8 cellular contexts compared by ENCODE assay signal in genomic region chr7:158587425-158588084, GRCh38. TPM values are rescaled to one million over a fixed set of nuclear protein-coding genes. Genes with fewer than 3 reads are reported as not detected.
A peak's percentile ranks its signal among the peaks of the same experiment; 100 is the strongest.
DNase-seq lines count a peak whose midpoint lies in the region; ATAC-seq and TF ChIP-seq lines count a peak whose summit lies in the region.

Gene PTPRN2 (minus strand): TSS chr7:158587823.

- TF ChIP-seq POLR2A in stomach (IDR thresholded peaks at IDR 0.05): no peak
- no peak for TF ChIP-seq POLR2A in lower leg skin (IDR thresholded peaks at IDR 0.05)

- H3K9me3 Mint-ChIP-seq in activated T-helper 1 cell treated with anti-CD3 and anti-CD28 coated beads, Interleukin-12 subunit alpha, Interleukin-12 subunit beta, Interleukin-2, Interleukin-4 antibody, amounts not matched to agents 30 ng/mL and 10 ng/mL and 1 ng/mL, durations not matched to agents 14 hours and 24 hours and 36 hours: no peaks in the 10 kb centered on the region
- H3K9me3 Mint-ChIP-seq in neural progenitor cell: no peaks in the 10 kb centered on the region

- H3K27me3 ChIP-seq in NT2/D1 (ENCODE audit: insufficient read depth, insufficient read length): peaks cover 59% of the 10 kb centered on the region
- peaks cover 85% of the 10 kb centered on the region for H3K27me3 ChIP-seq in neural progenitor cell
- peaks cover 0 to 66% (median 28%) of the 10 kb centered on the region in 3 donors for H3K27me3 ChIP-seq in stomach

- H3K27me3 Mint-ChIP-seq in activated T-helper 1 cell treated with anti-CD3 and anti-CD28 coated beads, Interleukin-12 subunit alpha, Interleukin-12 subunit beta, Interleukin-2, Interleukin-4 antibody, amounts not matched to agents 30 ng/mL and 10 ng/mL and 1 ng/mL, durations not matched to agents 14 hours and 24 hours and 36 hours (ENCODE audit: insufficient read depth): peaks cover 14% of the 10 kb centered on the region
- H3K27me3 Mint-ChIP-seq in neural progenitor cell (ENCODE audit: insufficient read depth, low read depth): peaks cover 46% of the 10 kb centered on the region

- H3K9me3 ChIP-seq in NT2/D1 (ENCODE audit: insufficient read depth, low read length) (no peaks in the 10 kb centered on the region), neural progenitor cell (ENCODE audit: low read depth) (no peaks in the 10 kb centered on the region), stomach (peaks cover 0 to under 1% (median 0%) of the 10 kb centered on the region in 4 donors)

- H2AFZ ChIP-seq in neural progenitor cell (replicated peaks): peak within 1 kb of the TSS; percentile 97

- ATAC-seq in HG02885 (IDR thresholded peaks at IDR 0.05; ENCODE audit: poor library complexity, unreplicated experiment): peak; percentile 80

- TF ChIP-seq EP300 in stomach (IDR thresholded peaks at IDR 0.05): no peak

- peak within 1 kb of the TSS; percentile 20 for H3K4me3 Mint-ChIP-seq in activated T-helper 1 cell treated with anti-CD3 and anti-CD28 coated beads, Interleukin-12 subunit alpha, Interleukin-12 subunit beta, Interleukin-2, Interleukin-4 antibody, amounts not matched to agents 30 ng/mL and 10 ng/mL and 1 ng/mL, durations not matched to agents 14 hours and 24 hours and 36 hours
- H3K4me3 Mint-ChIP-seq in neural progenitor cell: peak within 1 kb of the TSS; percentile 83

- no peaks in the 10 kb centered on the region for H3K36me3 ChIP-seq in NT2/D1 (ENCODE audit: insufficient read depth, insufficient read length, low read length)
- no peaks in the 10 kb centered on the region for H3K36me3 ChIP-seq in neural progenitor cell
- H3K36me3 ChIP-seq in stomach: no peaks in the 10 kb centered on the region

- peak within 1 kb of the TSS; percentile 91 for H3K4me2 ChIP-seq in neural progenitor cell

- H3K4me1 Mint-ChIP-seq in activated T-helper 1 cell treated with anti-CD3 and anti-CD28 coated beads, Interleukin-12 subunit alpha, Interleukin-12 subunit beta, Interleukin-2, Interleukin-4 antibody, amounts not matched to agents 30 ng/mL and 10 ng/mL and 1 ng/mL, durations not matched to agents 14 hours and 24 hours and 36 hours (ENCODE audit: low read depth): no peaks in the 10 kb centered on the region
- peaks cover 3% of the 10 kb centered on the region for H3K4me1 Mint-ChIP-seq in neural progenitor cell

- H3K27ac Mint-ChIP-seq in activated T-helper 1 cell treated with anti-CD3 and anti-CD28 coated beads, Interleukin-12 subunit alpha, Interleukin-12 subunit beta, Interleukin-2, Interleukin-4 antibody, amounts not matched to agents 30 ng/mL and 10 ng/mL and 1 ng/mL, durations not matched to agents 14 hours and 24 hours and 36 hours: no peak within 1 kb of the TSS
- no peak within 1 kb of the TSS for H3K27ac Mint-ChIP-seq in neural progenitor cell

- H3K27ac ChIP-seq in neural progenitor cell: no peak within 1 kb of the TSS
- H3K27ac ChIP-seq in stomach: peak within 1 kb of the TSS; percentile 78 to 90 (median 83)

- TF ChIP-seq CTCF in fibroblast of pulmonary artery (IDR thresholded peaks at IDR 0.05; ENCODE audit: low read length, missing control alignments) (no peak), neural progenitor cell (IDR thresholded peaks at IDR 0.05) (peak; percentile 6), stomach (IDR thresholded peaks at IDR 0.05) (no peak), lower leg skin (IDR thresholded peaks at IDR 0.05) (no peak)

- peaks cover 6% of the 10 kb centered on the region for H3F3A ChIP-seq in neural progenitor cell (ENCODE audit: low read depth)

- intact Hi-C loops in activated T-helper 1 cell treated with anti-CD3 and anti-CD28 coated beads, Interleukin-12 subunit alpha, Interleukin-12 subunit beta, Interleukin-2, Interleukin-4 antibody, amounts not matched to agents 30 ng/mL and 10 ng/mL and 1 ng/mL, durations not matched to agents 14 hours and 24 hours and 36 hours (cut with micrococcal nuclease): no loop called here
- intact Hi-C loops in stomach (cut with DNase I; ENCODE audit: low total_unique reads) (no loop called here), lower leg skin (cut with DNase I; ENCODE audit: low total_unique reads) (no loop called here)

- H3K36me3 Mint-ChIP-seq in activated T-helper 1 cell treated with anti-CD3 and anti-CD28 coated beads, Interleukin-12 subunit alpha, Interleukin-12 subunit beta, Interleukin-2, Interleukin-4 antibody, amounts not matched to agents 30 ng/mL and 10 ng/mL and 1 ng/mL, durations not matched to agents 14 hours and 24 hours and 36 hours (ENCODE audit: low read depth): no peaks in the 10 kb centered on the region
- no peaks in the 10 kb centered on the region for H3K36me3 Mint-ChIP-seq in neural progenitor cell

- H4K20me1 ChIP-seq in neural progenitor cell (ENCODE audit: low read depth): peaks cover 19% of the 10 kb centered on the region

- H3K4me3 ChIP-seq in NT2/D1 (ENCODE audit: insufficient read length, low read depth): peak within 1 kb of the TSS; percentile 32
- H3K4me3 ChIP-seq in fibroblast of pulmonary artery (replicated peaks; ENCODE audit: low read depth, low read length): peak within 1 kb of the TSS; percentile 37
- H3K4me3 ChIP-seq in neural progenitor cell: peak within 1 kb of the TSS; percentile 54
- peak within 1 kb of the TSS; percentile 49 to 64 (median 62) for H3K4me3 ChIP-seq in stomach
- no peak within 1 kb of the TSS for H3K4me3 ChIP-seq in lower leg skin (ENCODE audit: low read depth, poor library complexity, severe bottlenecking)

- no peaks in the 10 kb centered on the region for H3K4me1 ChIP-seq in NT2/D1 (ENCODE audit: insufficient read depth, insufficient read length)
- peaks cover 11% of the 10 kb centered on the region for H3K4me1 ChIP-seq in neural progenitor cell
- peaks cover 24 to 65% (median 45%) of the 10 kb centered on the region in 4 donors for H3K4me1 ChIP-seq in stomach

- DNase-seq in EL (peak; percentile 45), NT2/D1 (ENCODE audit: low read depth, low spot score) (peak; percentile 62), fibroblast of pulmonary artery (ENCODE audit: low read depth) (peak; percentile 56), neural progenitor cell (ENCODE audit: low spot score) (peak; percentile 96), stomach (peak; percentile 77), lower leg skin (ENCODE audit: low spot score in 2 of 2) (no peak)
- DNase-seq in activated T-helper 1 cell treated with anti-CD3 and anti-CD28 coated beads, Interleukin-12 subunit alpha, Interleukin-12 subunit beta, Interleukin-2, Interleukin-4 antibody, amounts not matched to agents 30 ng/mL and 10 ng/mL and 1 ng/mL, durations not matched to agents 14 hours and 24 hours and 36 hours (ENCODE audit: low spot score): peak; percentile 36

- no peaks in the 10 kb centered on the region for H3K79me2 ChIP-seq in neural progenitor cell (ENCODE audit: low read depth)

- whole genome bisulfite sequencing in stomach, 5 donors: 0 to 6% (median 2%) methylated on average over 5 to 93 of the region's 94 CpGs
- 0% methylated on average over 2 of the region's 94 CpGs; no CpG with 5 or more reads in 1 of the 2 donors for WGBS in lower leg skin, 2 donors

- peak within 1 kb of the TSS; percentile 42 for H3K9ac ChIP-seq in NT2/D1 (ENCODE audit: insufficient read length, low read depth)
- H3K9ac ChIP-seq in neural progenitor cell: no peak within 1 kb of the TSS

RNA-seq across cellular contexts. Expression of gene PTPRN2, which starts in this region (rescaled TPM):
- total RNA-seq in activated T-helper 1 cell treated with anti-CD3 and anti-CD28 coated beads, Interleukin-12 subunit alpha, Interleukin-12 subunit beta, Interleukin-2, Interleukin-4 antibody, amounts not matched to agents 30 ng/mL and 10 ng/mL and 1 ng/mL, durations not matched to agents 14 hours and 24 hours and 36 hours: 0.41 and 0.47 TPM in 2 replicates
- total RNA-seq in neural progenitor cell (ENCODE audit: low replicate concordance) (3.0 and 4.9 TPM in 2 replicates), stomach (100 to 1,000 TPM in 1 of 5 donors, 10 to 100 TPM in 4; 35.8 to 136 (median 66.3) TPM), lower leg skin (1 to 10 TPM in 2 of 4 donors, under 1 TPM in 2; 0.11 to 1.6 (median 0.92) TPM)
- polyA plus RNA-seq in stomach: 10 to 100 TPM in 1 of 3 donors, 1 to 10 TPM in 2; 4.9 to 10.8 (median 9.0) TPM

Comparison
In these comparisons a context has a peak if more than half of its experiments do, and no peak if none do; other contexts are left out.
1. Peak in DNase-seq in activated T-helper 1 cell treated with anti-CD3 and anti-CD28 coated beads, Interleukin-12 subunit alpha, Interleukin-12 subunit beta, Interleukin-2, Interleukin-4 antibody, amounts not matched to agents 30 ng/mL and 10 ng/mL and 1 ng/mL, durations not matched to agents 14 hours and 24 hours and 36 hours; RNA of the gene not detected or under 1 TPM.
2. DNase-seq: peak in EL (single experiment), NT2/D1 (single experiment), fibroblast of pulmonary artery (single experiment), neural progenitor cell (single experiment) and stomach (single experiment); none in lower leg skin (0 of 2).